ENCODE assay signal across 36 cellular contexts in genomic region chr1:70641868-70642267, GRCh38.
"Had no signal": no experiment of that assay in that cellular context is flagged by ENCODE, and none has a peak within 500 bp of the region (broad histone marks: within the 10 kb centered on the region; RNA-seq: fewer than 3 reads in every experiment).

No MANE protein-coding gene starts in this region.

- H3K9me3 ChIP-seq: adrenal gland, body of pancreas, esophagus muscularis mucosa, gastrocnemius medialis, heart left ventricle had no signal

- H3K27me3 ChIP-seq: adrenal gland, body of pancreas, esophagus muscularis mucosa, foreskin keratinocyte, gastrocnemius medialis, heart left ventricle had no signal

- H3K4me3 ChIP-seq: adrenal gland, body of pancreas, esophagus muscularis mucosa, gastrocnemius medialis, heart left ventricle had no signal

- FAIRE-seq: colon had no signal

- H3K9me3 Mint-ChIP-seq: activated CD4-positive, alpha-beta memory T cell treated with anti-CD3 and anti-CD28 coated beads for 36 hours; activated CD4-positive, alpha-beta T cell treated with anti-CD3 and anti-CD28 coated beads, Interleukin-2, amount 10 ng/mL, durations not matched to agents 24 days and 14 days; activated naive CD4-positive, alpha-beta T cell treated with anti-CD3 and anti-CD28 coated beads, Interleukin-2, amount 50 U/mL, for 24 hours; activated naive CD8-positive, alpha-beta T cell treated with anti-CD3 and anti-CD28 coated beads for 36 hours; activated naive CD8-positive, alpha-beta T cell treated with anti-CD3 and anti-CD28 coated beads, Interleukin-2, amount 50 U/mL, for 24 hours; activated T-helper 1 cell treated with anti-CD3 and anti-CD28 coated beads, Interleukin-12 subunit alpha, Interleukin-12 subunit beta, Interleukin-2, Interleukin-4 antibody, amounts not matched to agents 30 ng/mL and 10 ng/mL and 1 ng/mL, durations not matched to agents 14 hours and 24 hours and 36 hours; activated T-helper 2 cell treated with anti-CD3 and anti-CD28 coated beads, Interferon-gamma antibody, Interleukin-2, Interleukin-4, amounts not matched to agents 10 μg/mL and 5 μg/mL and 100 μg/mL, durations not matched to agents 14 hours and 24 hours and 36 hours; effector memory CD8-positive, alpha-beta T cell had no signal

- DNase-seq: activated CD4-positive, alpha-beta memory T cell treated with anti-CD3 and anti-CD28 coated beads for 36 hours; activated CD4-positive, alpha-beta T cell treated with anti-CD3 and anti-CD28 coated beads for 36 hours; activated CD4-positive, alpha-beta T cell treated with anti-CD3 and anti-CD28 coated beads, Interleukin-2, amount 10 ng/mL, durations not matched to agents 24 days and 14 days; activated CD4-positive, CD25-positive, alpha-beta regulatory T cell; activated CD4-positive, CD25-positive, alpha-beta regulatory T cell treated with anti-CD3 and anti-CD28 coated beads, Interleukin-2, amount 50 U/mL, for 72 hours; activated CD8-positive, alpha-beta memory T cell treated with anti-CD3 and anti-CD28 coated beads, Interleukin-2, amount 10 ng/mL, durations not matched to agents 7 days and 5 days; activated CD8-positive, alpha-beta memory T cell treated with anti-CD3 and anti-CD28 coated beads, Interleukin-2, amount 50 U/mL, for 4 hours; activated CD8-positive, alpha-beta T cell treated with anti-CD3 and anti-CD28 coated beads, Interleukin-2, amount 10 ng/mL, durations not matched to agents 7 days and 5 days; activated effector memory CD4-positive, alpha-beta T cell treated with anti-CD3 and anti-CD28 coated beads, Interleukin-2, amount 50 U/mL, for 16 hours; activated naive CD4-positive, alpha-beta T cell treated with anti-CD3 and anti-CD28 coated beads for 36 hours; activated naive CD8-positive, alpha-beta T cell treated with anti-CD3 and anti-CD28 coated beads for 36 hours; activated naive CD8-positive, alpha-beta T cell treated with anti-CD3 and anti-CD28 coated beads, Interleukin-2, amount 50 U/mL, for 24 hours; activated T-cell treated with anti-CD3 and anti-CD28 coated beads, Interleukin-2, amount 50 U/mL, for 1 hour; activated T-cell treated with anti-CD3 and anti-CD28 coated beads, Interleukin-2, amount 50 U/mL, for 48 hours; adrenal gland; amygdala; aorta; body of pancreas; caudate nucleus; cortex of kidney; dermis blood vessel endothelial cell; effector CD4-positive, alpha-beta T cell; effector memory CD8-positive, alpha-beta T cell; erythroblast; foreskin keratinocyte; gastrocnemius medialis; glutamatergic neuron; heart left ventricle; hypothalamus; T-helper 9 cell; WERI-Rb-1 had no signal

- H3K4me3 Mint-ChIP-seq: activated CD4-positive, alpha-beta memory T cell treated with anti-CD3 and anti-CD28 coated beads for 36 hours; activated CD4-positive, alpha-beta T cell treated with anti-CD3 and anti-CD28 coated beads for 36 hours; activated CD4-positive, alpha-beta T cell treated with anti-CD3 and anti-CD28 coated beads, Interleukin-2, amount 10 ng/mL, durations not matched to agents 24 days and 14 days; activated CD8-positive, alpha-beta memory T cell treated with anti-CD3 and anti-CD28 coated beads, Interleukin-2, amount 10 ng/mL, durations not matched to agents 7 days and 5 days; activated CD8-positive, alpha-beta T cell treated with anti-CD3 and anti-CD28 coated beads, Interleukin-2, amount 10 ng/mL, durations not matched to agents 7 days and 5 days; activated naive CD4-positive, alpha-beta T cell treated with anti-CD3 and anti-CD28 coated beads for 36 hours; activated naive CD4-positive, alpha-beta T cell treated with anti-CD3 and anti-CD28 coated beads, Interleukin-2, amount 50 U/mL, for 24 hours; activated naive CD8-positive, alpha-beta T cell treated with anti-CD3 and anti-CD28 coated beads for 36 hours; activated naive CD8-positive, alpha-beta T cell treated with anti-CD3 and anti-CD28 coated beads, Interleukin-2, amount 50 U/mL, for 24 hours; activated T-helper 1 cell treated with anti-CD3 and anti-CD28 coated beads, Interleukin-12 subunit alpha, Interleukin-12 subunit beta, Interleukin-2, Interleukin-4 antibody, amounts not matched to agents 30 ng/mL and 10 ng/mL and 1 ng/mL, durations not matched to agents 14 hours and 24 hours and 36 hours; effector memory CD8-positive, alpha-beta T cell had no signal

- H3K4me1 ChIP-seq: adrenal gland, body of pancreas, esophagus muscularis mucosa, foreskin keratinocyte, gastrocnemius medialis, heart left ventricle had no signal

- H3K36me3 ChIP-seq: adrenal gland, esophagus muscularis mucosa, gastrocnemius medialis, heart left ventricle, WERI-Rb-1 had no signal

- H3K36me3 Mint-ChIP-seq: activated CD4-positive, alpha-beta memory T cell treated with anti-CD3 and anti-CD28 coated beads for 36 hours; activated CD8-positive, alpha-beta memory T cell treated with anti-CD3 and anti-CD28 coated beads, Interleukin-2, amount 10 ng/mL, durations not matched to agents 7 days and 5 days; activated naive CD4-positive, alpha-beta T cell treated with anti-CD3 and anti-CD28 coated beads, Interleukin-2, amount 50 U/mL, for 24 hours; activated naive CD8-positive, alpha-beta T cell treated with anti-CD3 and anti-CD28 coated beads for 36 hours had no signal

- H3K27ac ChIP-seq: adrenal gland, body of pancreas, esophagus muscularis mucosa, foreskin keratinocyte, gastrocnemius medialis, heart left ventricle, WERI-Rb-1 had no signal

- H3K27me3 Mint-ChIP-seq: activated CD4-positive, alpha-beta memory T cell treated with anti-CD3 and anti-CD28 coated beads for 36 hours; activated CD4-positive, alpha-beta T cell treated with anti-CD3 and anti-CD28 coated beads for 36 hours; activated CD8-positive, alpha-beta memory T cell treated with anti-CD3 and anti-CD28 coated beads, Interleukin-2, amount 10 ng/mL, durations not matched to agents 7 days and 5 days; activated naive CD4-positive, alpha-beta T cell treated with anti-CD3 and anti-CD28 coated beads, Interleukin-2, amount 50 U/mL, for 24 hours; activated naive CD8-positive, alpha-beta T cell treated with anti-CD3 and anti-CD28 coated beads, Interleukin-2, amount 50 U/mL, for 24 hours; effector memory CD8-positive, alpha-beta T cell had no signal

- H3K27ac Mint-ChIP-seq: activated CD4-positive, alpha-beta memory T cell treated with anti-CD3 and anti-CD28 coated beads for 36 hours; activated CD4-positive, alpha-beta T cell treated with anti-CD3 and anti-CD28 coated beads for 36 hours; activated CD4-positive, alpha-beta T cell treated with anti-CD3 and anti-CD28 coated beads, Interleukin-2, amount 10 ng/mL, durations not matched to agents 24 days and 14 days; activated CD8-positive, alpha-beta memory T cell treated with anti-CD3 and anti-CD28 coated beads, Interleukin-2, amount 10 ng/mL, durations not matched to agents 7 days and 5 days; activated CD8-positive, alpha-beta T cell treated with anti-CD3 and anti-CD28 coated beads, Interleukin-2, amount 10 ng/mL, durations not matched to agents 7 days and 5 days; activated naive CD4-positive, alpha-beta T cell treated with anti-CD3 and anti-CD28 coated beads for 36 hours; activated naive CD4-positive, alpha-beta T cell treated with anti-CD3 and anti-CD28 coated beads, Interleukin-2, amount 50 U/mL, for 24 hours; activated naive CD8-positive, alpha-beta T cell treated with anti-CD3 and anti-CD28 coated beads for 36 hours; activated naive CD8-positive, alpha-beta T cell treated with anti-CD3 and anti-CD28 coated beads, Interleukin-2, amount 50 U/mL, for 24 hours; activated T-helper 1 cell treated with anti-CD3 and anti-CD28 coated beads, Interleukin-12 subunit alpha, Interleukin-12 subunit beta, Interleukin-2, Interleukin-4 antibody, amounts not matched to agents 30 ng/mL and 10 ng/mL and 1 ng/mL, durations not matched to agents 14 hours and 24 hours and 36 hours; activated T-helper 2 cell treated with anti-CD3 and anti-CD28 coated beads, Interferon-gamma antibody, Interleukin-2, Interleukin-4, amounts not matched to agents 10 μg/mL and 5 μg/mL and 100 μg/mL, durations not matched to agents 14 hours and 24 hours and 36 hours; effector memory CD8-positive, alpha-beta T cell had no signal

- ATAC-seq: activated CD4-positive, alpha-beta T cell treated with anti-CD3 and anti-CD28 coated beads for 36 hours; activated CD8-positive, alpha-beta memory T cell treated with anti-CD3 and anti-CD28 coated beads, Interleukin-2, amount 10 ng/mL, durations not matched to agents 7 days and 5 days; activated CD8-positive, alpha-beta T cell treated with anti-CD3 and anti-CD28 coated beads, Interleukin-2, amount 10 ng/mL, durations not matched to agents 7 days and 5 days; activated naive CD8-positive, alpha-beta T cell treated with anti-CD3 and anti-CD28 coated beads, Interleukin-2, amount 50 U/mL, for 24 hours; body of pancreas; effector memory CD8-positive, alpha-beta T cell; foreskin keratinocyte; gastrocnemius medialis; heart left ventricle had no signal

- H3K4me1 Mint-ChIP-seq: activated CD4-positive, alpha-beta T cell treated with anti-CD3 and anti-CD28 coated beads for 36 hours; activated CD4-positive, alpha-beta T cell treated with anti-CD3 and anti-CD28 coated beads, Interleukin-2, amount 10 ng/mL, durations not matched to agents 24 days and 14 days; activated CD8-positive, alpha-beta memory T cell treated with anti-CD3 and anti-CD28 coated beads, Interleukin-2, amount 10 ng/mL, durations not matched to agents 7 days and 5 days; activated naive CD4-positive, alpha-beta T cell treated with anti-CD3 and anti-CD28 coated beads, Interleukin-2, amount 50 U/mL, for 24 hours; activated naive CD8-positive, alpha-beta T cell treated with anti-CD3 and anti-CD28 coated beads for 36 hours; activated naive CD8-positive, alpha-beta T cell treated with anti-CD3 and anti-CD28 coated beads, Interleukin-2, amount 50 U/mL, for 24 hours had no signal
